ENCODE assay signal across 8 cellular contexts in genomic region chr2:111316881-111317549, GRCh38.
A peak's percentile ranks its signal among the peaks of the same experiment; 100 is the strongest.
DNase-seq lines count a peak whose midpoint lies in the region; ATAC-seq, FAIRE-seq and TF ChIP-seq lines count a peak whose summit lies in the region.
"Not testable (repeated sequence)": the region's sequence is repeated elsewhere in the genome, so short reads cannot be mapped to it uniquely, and the experiment has no call there.

No MANE protein-coding gene starts in this region.

- H3K4me1 ChIP-seq in K562 (replicated peaks in 1 of 2; ENCODE audit: control insufficient read depth in 2 of 2, insufficient read depth in 2 of 2, low read length in 2 of 2), result not testable (repeated sequence)

- not testable (repeated sequence) for TF ChIP-seq RAD21 in K562 (CRISPR knock-in tag; conservative IDR thresholded peaks at IDR 0.05 in 1 of 2, IDR thresholded peaks at IDR 0.05 in 1 of 2)

- CTCF ChIA-PET in activated CD8-positive, alpha-beta T cell treated with anti-CD3 and anti-CD28 coated beads for 36 hours (lab: Charles Lee); K562 (lab: Yijun Ruan, JAX; ENCODE audit: low intra/inter-chr PET ratio): not testable (repeated sequence)

- WGBS in K562 (ENCODE audit: insufficient coverage, low coverage, missing lambda C conversion rate), result 20% methylated on average over 1 of the region's 2 CpGs

- H3K36me3 ChIP-seq in K562 (ENCODE audit: control insufficient read depth, insufficient read depth, low read length), result not testable (repeated sequence)

- H4K20me1 ChIP-seq in K562 (replicated peaks; ENCODE audit: control insufficient read depth, insufficient read depth, low read length), result not testable (repeated sequence)

- not testable (repeated sequence) for H3K36me3 Mint-ChIP-seq in T-helper 2 cell treated with Interferon-gamma antibody and Interleukin-4, amounts not matched to agents 5 μg/mL and 100 μg/mL, for 36 hours (ENCODE audit: low read depth); activated CD8-positive, alpha-beta T cell treated with anti-CD3 and anti-CD28 coated beads for 36 hours (ENCODE audit: low read depth); activated T-cell treated with anti-CD3 and anti-CD28 coated beads, Interleukin-2, amount 50 U/mL, for 4 hours (ENCODE audit: insufficient read depth); activated naive CD4-positive, alpha-beta T cell treated with anti-CD3 and anti-CD28 coated beads, Interleukin-2, amount 50 U/mL, for 72 hours; stimulated activated naive B cell treated with anti-CD40 and anti-IgM and Interleukin-4, amounts not matched to agents 10 μg/mL and 1 μg/mL and 100 μg/mL, for 72 hours

- H3K4me1 Mint-ChIP-seq in T-helper 2 cell treated with Interferon-gamma antibody and Interleukin-4, amounts not matched to agents 5 μg/mL and 100 μg/mL, for 36 hours (ENCODE audit: low read depth); stimulated activated naive B cell treated with anti-CD40 and anti-IgM and Interleukin-4, amounts not matched to agents 10 μg/mL and 1 μg/mL and 100 μg/mL, for 72 hours: not testable (repeated sequence)
- H3K4me1 Mint-ChIP-seq in activated CD8-positive, alpha-beta T cell treated with anti-CD3 and anti-CD28 coated beads for 36 hours (ENCODE audit: low read depth), result peaks cover 20% of the 10 kb centered on the region
- H3K4me1 Mint-ChIP-seq in activated T-cell treated with anti-CD3 and anti-CD28 coated beads, Interleukin-2, amount 50 U/mL, for 4 hours (ENCODE audit: low read depth), result peaks cover 13% of the 10 kb centered on the region

- intact Hi-C loops in activated CD8-positive, alpha-beta T cell treated with anti-CD3 and anti-CD28 coated beads for 36 hours (cut with micrococcal nuclease); K562 (cut with micrococcal nuclease): not testable (repeated sequence)

- FAIRE-seq in H54 (lab: Jason Lieb, UNC) (peak; percentile 30), K562 (lab: Jason Lieb, UNC) (peak; percentile 11)

- not testable (repeated sequence) for TF ChIP-seq POLR2A in H54 (IDR thresholded peaks at IDR 0.05; ENCODE audit: low read depth, low read length); K562 (conservative IDR thresholded peaks at IDR 0.05)

- H3K79me2 ChIP-seq in K562 (ENCODE audit: control insufficient read depth, insufficient read depth, low read length), result not testable (repeated sequence)

- H3K9me3 ChIP-seq in K562 (replicated peaks; ENCODE audit: control insufficient read depth, insufficient read depth, low read depth, low read length), result not testable (repeated sequence)

- not testable (repeated sequence) for H3K9me3 Mint-ChIP-seq in T-helper 2 cell treated with Interferon-gamma antibody and Interleukin-4, amounts not matched to agents 5 μg/mL and 100 μg/mL, for 36 hours; activated CD8-positive, alpha-beta T cell treated with anti-CD3 and anti-CD28 coated beads for 36 hours; activated T-cell treated with anti-CD3 and anti-CD28 coated beads, Interleukin-2, amount 50 U/mL, for 4 hours; activated naive CD4-positive, alpha-beta T cell treated with anti-CD3 and anti-CD28 coated beads, Interleukin-2, amount 50 U/mL, for 72 hours; stimulated activated naive B cell treated with anti-CD40 and anti-IgM and Interleukin-4, amounts not matched to agents 10 μg/mL and 1 μg/mL and 100 μg/mL, for 72 hours

- peak; percentile 59 for ATAC-seq in activated CD8-positive, alpha-beta T cell treated with anti-CD3 and anti-CD28 coated beads for 36 hours
- peak; percentile 34 to 38 for ATAC-seq in activated T-cell treated with anti-CD3 and anti-CD28 coated beads, Interleukin-2, amount 50 U/mL, for 4 hours
- peak; percentile 56 to 67 for ATAC-seq in activated naive CD4-positive, alpha-beta T cell treated with anti-CD3 and anti-CD28 coated beads, Interleukin-2, amount 50 U/mL, for 72 hours
- ATAC-seq in K562, result not testable (repeated sequence)
- peak; percentile 19 to 38 for ATAC-seq in stimulated activated naive B cell treated with anti-CD40 and anti-IgM and Interleukin-4, amounts not matched to agents 10 μg/mL and 1 μg/mL and 100 μg/mL, for 72 hours (replicated peaks)

- not testable (repeated sequence) for H3K9me1 ChIP-seq in K562 (ENCODE audit: control insufficient read depth, insufficient read depth, low read length)

- not testable (repeated sequence) for H3K9ac ChIP-seq in K562 (ENCODE audit: insufficient read depth in 1 of 2, low read depth in 2 of 2, low read length in 2 of 2)

- not testable (repeated sequence) for H3K27me3 Mint-ChIP-seq in T-helper 2 cell treated with Interferon-gamma antibody and Interleukin-4, amounts not matched to agents 5 μg/mL and 100 μg/mL, for 36 hours (ENCODE audit: low read depth); activated CD8-positive, alpha-beta T cell treated with anti-CD3 and anti-CD28 coated beads for 36 hours; activated T-cell treated with anti-CD3 and anti-CD28 coated beads, Interleukin-2, amount 50 U/mL, for 4 hours (ENCODE audit: low read depth); stimulated activated naive B cell treated with anti-CD40 and anti-IgM and Interleukin-4, amounts not matched to agents 10 μg/mL and 1 μg/mL and 100 μg/mL, for 72 hours

- not testable (repeated sequence) for BruUV-seq in K562 (replicated peaks; lab: Mats Ljungman, UMichigan)

- H3K27me3 ChIP-seq in K562 (ENCODE audit: control insufficient read depth in 2 of 2, insufficient read depth in 2 of 2, low read length in 2 of 2), result not testable (repeated sequence)

- not testable (repeated sequence) for H3K4me2 ChIP-seq in K562 (ENCODE audit: insufficient read depth, low read length)

- in situ Hi-C loops in K562 (cut with MboI), result not testable (repeated sequence)

- H3K27ac Mint-ChIP-seq in T-helper 2 cell treated with Interferon-gamma antibody and Interleukin-4, amounts not matched to agents 5 μg/mL and 100 μg/mL, for 36 hours; stimulated activated naive B cell treated with anti-CD40 and anti-IgM and Interleukin-4, amounts not matched to agents 10 μg/mL and 1 μg/mL and 100 μg/mL, for 72 hours: not testable (repeated sequence)
- peak overlapping the region; percentile 42 for H3K27ac Mint-ChIP-seq in activated CD8-positive, alpha-beta T cell treated with anti-CD3 and anti-CD28 coated beads for 36 hours
- H3K27ac Mint-ChIP-seq in activated naive CD4-positive, alpha-beta T cell treated with anti-CD3 and anti-CD28 coated beads, Interleukin-2, amount 50 U/mL, for 72 hours, result peak overlapping the region in 1 of 2 donors; percentile 60

- not testable (repeated sequence) for H3K4me3 ChIP-seq in K562

- not testable (repeated sequence) for H3K27ac ChIP-seq in K562 (ENCODE audit: extremely low read depth, low read depth, low read length)

- TF ChIP-seq EP300 in K562 (IDR thresholded peaks at IDR 0.05; ENCODE audit: low read length), result not testable (repeated sequence)

- not testable (repeated sequence) for H2AFZ ChIP-seq in K562 (ENCODE audit: low read depth, low read length)

- POLR2A ChIA-PET in activated CD8-positive, alpha-beta T cell treated with anti-CD3 and anti-CD28 coated beads for 36 hours (lab: Charles Lee); K562 (lab: Yijun Ruan, JAX): not testable (repeated sequence)

- not testable (repeated sequence) for DNase-seq in H54 (ENCODE audit: insufficient read length, low spot score); activated T-cell treated with anti-CD3 and anti-CD28 coated beads, Interleukin-2, amount 50 U/mL, for 4 hours; activated naive CD4-positive, alpha-beta T cell treated with anti-CD3 and anti-CD28 coated beads, Interleukin-2, amount 50 U/mL, for 72 hours (ENCODE audit: low spot score in 2 of 2); K562 (ENCODE audit: extremely low read depth in 1 of 4, low spot score in 3 of 4); stimulated activated naive B cell treated with anti-CD40 and anti-IgM and Interleukin-4, amounts not matched to agents 10 μg/mL and 1 μg/mL and 100 μg/mL, for 72 hours
- peak; percentile 38 for DNase-seq in T-helper 2 cell treated with Interferon-gamma antibody and Interleukin-4, amounts not matched to agents 5 μg/mL and 100 μg/mL, for 36 hours (ENCODE audit: low spot score)
- DNase-seq in activated CD8-positive, alpha-beta T cell treated with anti-CD3 and anti-CD28 coated beads for 36 hours, result peak; percentile 30
- peak; percentile 6 for DNase-seq in myocyte (ENCODE audit: low read depth)

- not testable (repeated sequence) for TF ChIP-seq CTCF in activated CD8-positive, alpha-beta T cell treated with anti-CD3 and anti-CD28 coated beads for 36 hours (IDR thresholded peaks at IDR 0.05); K562 (IDR thresholded peaks at IDR 0.05 in 2 of 3, conservative IDR thresholded peaks at IDR 0.05 in 1 of 3; ENCODE audit: insufficient read depth in 2 of 3, low read depth in 1 of 3, low read length in 3 of 3)

- not testable (repeated sequence) for H3K4me3 Mint-ChIP-seq in T-helper 2 cell treated with Interferon-gamma antibody and Interleukin-4, amounts not matched to agents 5 μg/mL and 100 μg/mL, for 36 hours; activated CD8-positive, alpha-beta T cell treated with anti-CD3 and anti-CD28 coated beads for 36 hours; activated T-cell treated with anti-CD3 and anti-CD28 coated beads, Interleukin-2, amount 50 U/mL, for 4 hours; stimulated activated naive B cell treated with anti-CD40 and anti-IgM and Interleukin-4, amounts not matched to agents 10 μg/mL and 1 μg/mL and 100 μg/mL, for 72 hours
